Comparison of ENCODE assay signal across 8 cellular contexts in genomic region chr12:112979281-112979680, GRCh38. TPM values are rescaled to one million over a fixed set of nuclear protein-coding genes. Genes with fewer than 3 reads are reported as not detected.
DNase-seq lines count a peak whose midpoint lies in the region; ATAC-seq and TF ChIP-seq lines count a peak whose summit lies in the region.

No MANE protein-coding gene starts in this region.

- peak; percentile 27 to 57 for ATAC-seq in activated naive CD4-positive, alpha-beta T cell treated with anti-CD3 and anti-CD28 coated beads, Interleukin-2, amount 50 U/mL, for 72 hours
- ATAC-seq in naive thymus-derived CD8-positive, alpha-beta T cell = peak; percentile 22 to 35

- H3K27ac Mint-ChIP-seq in IgD-negative memory B cell = peak overlapping the region; percentile 95 to 98 (median 98)
- H3K27ac Mint-ChIP-seq in activated naive CD4-positive, alpha-beta T cell treated with anti-CD3 and anti-CD28 coated beads, Interleukin-2, amount 50 U/mL, for 72 hours = peak overlapping the region; percentile 91 to 99
- peak overlapping the region; percentile 98 to 100 (median 99) for H3K27ac Mint-ChIP-seq in naive thymus-derived CD8-positive, alpha-beta T cell

- peaks cover 13% of the 10 kb centered on the region for H3K36me3 Mint-ChIP-seq in IgD-negative memory B cell
- H3K36me3 Mint-ChIP-seq in activated naive CD4-positive, alpha-beta T cell treated with anti-CD3 and anti-CD28 coated beads, Interleukin-2, amount 50 U/mL, for 72 hours = peaks cover 40 to 60% of the 10 kb centered on the region in 2 donors
- peaks cover 17 to 24% (median 24%) of the 10 kb centered on the region in 3 donors for H3K36me3 Mint-ChIP-seq in naive thymus-derived CD8-positive, alpha-beta T cell

- peak overlapping the region; percentile 97 to 100 (median 99) for H3K4me3 Mint-ChIP-seq in IgD-negative memory B cell
- H3K4me3 Mint-ChIP-seq in naive thymus-derived CD8-positive, alpha-beta T cell = peak overlapping the region; percentile 84 to 100 (median 99)

- H3K4me3 ChIP-seq in GM12864 (ENCODE audit: low read depth, low read length) = peak overlapping the region; percentile 97

- DNase-seq in GM12864 (ENCODE audit: low read depth) (peak; percentile 36), retina (no peak), CD1c-positive myeloid dendritic cell (ENCODE audit: extremely low spot score) (no peak), HuH-7.5 (ENCODE audit: low spot score) (no peak), HCEC 1CT (no peak)
- peak; percentile 37 to 60 for DNase-seq in activated naive CD4-positive, alpha-beta T cell treated with anti-CD3 and anti-CD28 coated beads, Interleukin-2, amount 50 U/mL, for 72 hours (ENCODE audit: low spot score in 2 of 2)
- peak in 7 of 10 donors; percentile 7 to 46 (median 29) for DNase-seq in naive thymus-derived CD8-positive, alpha-beta T cell

- no peak for TF ChIP-seq CTCF in GM12864 (IDR thresholded peaks at IDR 0.05; ENCODE audit: low read depth, low read length, missing control alignments)

- POLR2A ChIA-PET in naive thymus-derived CD8-positive, alpha-beta T cell (lab: Charles Lee) = interaction anchor here (0.5 to 4.3 kb wide), 10 partner anchors 10 to 206 kb away, joined by 3 to 26 read pairs (median 14); partner anchors contain the start of genes DDX54, OAS1, OAS3 and RITA1

- H3K4me1 Mint-ChIP-seq in IgD-negative memory B cell = peaks cover 30 to 47% (median 40%) of the 10 kb centered on the region in 3 donors
- peaks cover 32 to 66% (median 59%) of the 10 kb centered on the region in 4 donors for H3K4me1 Mint-ChIP-seq in naive thymus-derived CD8-positive, alpha-beta T cell

- peaks cover 0 to 2% (median 0%) of the 10 kb centered on the region in 3 donors for H3K9me3 Mint-ChIP-seq in IgD-negative memory B cell
- peaks cover 1 to 30% of the 10 kb centered on the region in 2 donors for H3K9me3 Mint-ChIP-seq in activated naive CD4-positive, alpha-beta T cell treated with anti-CD3 and anti-CD28 coated beads, Interleukin-2, amount 50 U/mL, for 72 hours
- peaks cover 2 to 21% (median 11%) of the 10 kb centered on the region in 9 donors for H3K9me3 Mint-ChIP-seq in naive thymus-derived CD8-positive, alpha-beta T cell

- no peaks in the 10 kb centered on the region for H3K27me3 Mint-ChIP-seq in IgD-negative memory B cell
- H3K27me3 Mint-ChIP-seq in naive thymus-derived CD8-positive, alpha-beta T cell = no peaks in the 10 kb centered on the region

RNA-seq across cellular contexts. Expression of gene OAS2, which starts 1.0 kb away (rescaled TPM):
- 44.7 TPM for polyA plus RNA-seq in IgD-negative memory B cell
- 100 to 1,000 TPM in 1 of 2 donors, 10 to 100 TPM in 1; 56.6 to 199 TPM for total RNA-seq in activated naive CD4-positive, alpha-beta T cell treated with anti-CD3 and anti-CD28 coated beads, Interleukin-2, amount 50 U/mL, for 72 hours
- 10 to 100 TPM; 40.9 to 42.8 TPM for total RNA-seq in naive thymus-derived CD8-positive, alpha-beta T cell
- polyA plus RNA-seq in naive thymus-derived CD8-positive, alpha-beta T cell = 10 to 100 TPM; 25.6 to 47.9 (median 25.8) TPM

RNA-seq across cellular contexts. Expression of gene OAS3, which starts 41.0 kb away (rescaled TPM):
- polyA plus RNA-seq in IgD-negative memory B cell = 12.9 TPM
- total RNA-seq in activated naive CD4-positive, alpha-beta T cell treated with anti-CD3 and anti-CD28 coated beads, Interleukin-2, amount 50 U/mL, for 72 hours = 10 to 100 TPM; 21.8 to 76.6 TPM
- total RNA-seq in naive thymus-derived CD8-positive, alpha-beta T cell = 10 to 100 TPM; 13.6 to 16.8 TPM
- 10 to 100 TPM in 2 of 3 donors, 1 to 10 TPM in 1; 9.1 to 21.3 (median 16.8) TPM for polyA plus RNA-seq in naive thymus-derived CD8-positive, alpha-beta T cell

Comparison
In these comparisons a context has a peak if more than half of its experiments do, and no peak if none do; other contexts are left out.
1. DNase-seq: peak in GM12864 (single experiment), activated naive CD4-positive, alpha-beta T cell treated with anti-CD3 and anti-CD28 coated beads, Interleukin-2, amount 50 U/mL, for 72 hours (2 of 2) and naive thymus-derived CD8-positive, alpha-beta T cell (7 of 10); none in retina (single experiment), CD1c-positive myeloid dendritic cell (single experiment), HuH-7.5 (single experiment) and HCEC 1CT (single experiment).
2. Peak in every context shown above with its lines, with median percentiles within 50 percentile points of each other: H3K27ac Mint-ChIP-seq.